ENCODE assay signal across 8 cellular contexts in genomic region chr7:2555121-2556052, GRCh38. TPM values are rescaled to one million over a fixed set of nuclear protein-coding genes. Genes with fewer than 3 reads are reported as not detected.
A peak's percentile ranks its signal among the peaks of the same experiment; 100 is the strongest.
DNase-seq lines count a peak whose midpoint lies in the region; ATAC-seq lines count a peak whose summit lies in the region.

Gene BRAT1 (minus strand): TSS chr7:2555524. CDS start chr7:2554431, 1,093 bp downstream.

- H3K4me1 Mint-ChIP-seq in IgD-negative memory B cell, result peaks cover 21 to 30% (median 26%) of the 10 kb centered on the region in 3 donors

- DNase-seq in DMS153 (lab: John Stamatoyannopoulos, UW) (peak; percentile 98), OCI-M1 (lab: John Stamatoyannopoulos, UW) (peak; percentile 92), activated T-cell treated with anti-CD3 and anti-CD28 coated beads for 4 hours (peak; percentile 95), epithelial cell of prostate (ENCODE audit: low read depth, low spot score) (no peak), mucosa of gallbladder (ENCODE audit: low spot score) (peak; percentile 97)
- peak; percentile 88 to 90 for DNase-seq in stimulated activated CD8-positive, alpha-beta memory T cell treated with anti-CD3 and anti-CD28 coated beads, Interleukin-4, amount 100 ng/mL, for 4 hours (ENCODE audit: low read depth in 2 of 2, low spot score in 1 of 2)

- H3K9me3 Mint-ChIP-seq in IgD-negative memory B cell, result no peaks in the 10 kb centered on the region

- peak within 1 kb of the TSS; percentile 90 for H3K27ac ChIP-seq in epithelial cell of prostate

- no peaks in the 10 kb centered on the region for H3K36me3 Mint-ChIP-seq in IgD-negative memory B cell

- ATAC-seq in GM21528 (IDR thresholded peaks at IDR 0.05; ENCODE audit: low FRiP score, unreplicated experiment), result peak; percentile 76

- peak within 1 kb of the TSS; percentile 93 to 96 (median 93) for H3K27ac Mint-ChIP-seq in IgD-negative memory B cell

- H3K4me3 Mint-ChIP-seq in IgD-negative memory B cell, result peak within 1 kb of the TSS; percentile 86 to 95 (median 93)

- no peaks in the 10 kb centered on the region for H3K27me3 Mint-ChIP-seq in IgD-negative memory B cell

RNA-seq across cellular contexts. Expression of gene BRAT1, which starts in this region (rescaled TPM):
- polyA plus RNA-seq in IgD-negative memory B cell, result 39.4 TPM
- total RNA-seq in mucosa of gallbladder, result 35.2 TPM
